Comparison of ENCODE assay signal across 8 cellular contexts in the genomic region with DNA sequence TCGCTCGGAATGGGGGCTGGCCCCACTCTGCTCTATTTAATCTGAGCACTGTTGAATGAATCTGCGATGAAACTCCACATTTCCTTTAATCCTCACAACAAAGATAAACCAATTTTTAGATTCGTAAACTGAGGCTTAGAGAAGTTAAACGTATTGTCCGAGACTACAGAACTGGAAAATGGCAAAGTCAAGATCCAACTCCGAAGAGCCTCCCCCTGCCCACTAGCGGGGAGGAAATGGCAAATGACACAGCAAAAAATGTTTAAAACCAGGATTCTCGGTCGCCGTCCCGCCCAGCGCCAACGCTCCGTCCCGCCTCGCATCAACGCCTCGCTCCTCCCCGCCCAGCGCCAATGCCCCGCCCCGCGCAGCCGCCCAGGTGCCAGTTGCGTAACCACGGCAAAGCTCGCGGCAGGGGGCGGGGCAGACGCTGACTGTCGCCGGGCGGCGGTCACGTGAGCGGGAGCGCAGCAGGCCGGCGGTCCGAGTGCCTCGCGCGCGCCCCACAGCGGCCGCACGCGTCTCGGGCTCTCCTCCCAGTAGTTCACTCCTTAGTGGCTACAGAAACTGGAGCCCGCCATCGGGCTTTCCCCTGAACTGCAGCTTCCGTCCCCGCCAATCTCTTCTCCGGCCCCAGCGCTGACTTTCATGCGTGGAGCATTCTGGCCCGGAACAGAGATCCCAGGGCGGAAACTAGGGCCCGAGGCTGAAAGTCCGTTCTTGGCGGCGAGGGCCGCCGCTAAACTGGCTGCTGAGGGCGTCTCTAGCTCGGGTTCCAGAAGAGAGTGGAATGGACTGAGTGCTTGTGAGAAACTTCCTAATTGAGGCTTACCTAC. TPM values are rescaled to one million over a fixed set of nuclear protein-coding genes. Genes with fewer than 3 reads are reported as not detected.
DNase-seq lines count a peak whose midpoint lies in the region; ATAC-seq and TF ChIP-seq lines count a peak whose summit lies in the region.

No MANE protein-coding gene starts in this region.

- H3K36me3 ChIP-seq in BJ (ENCODE audit: control insufficient read depth, insufficient read depth, low read length): peaks cover 1% of the 10 kb centered on the region; the same call in 1 of the 2 replicates

- TF ChIP-seq CTCF in BJ (IDR thresholded peaks at IDR 0.05; ENCODE audit: insufficient read depth, low read depth, low read length): peak; percentile 58

- peak overlapping the region; percentile 23 for H3K4me3 ChIP-seq in BJ (ENCODE audit: low read depth, low read length)

- TF ChIP-seq POLR2A in GM19193 (IDR thresholded peaks at IDR 0.05; ENCODE audit: extremely low read depth, insufficient read depth, insufficient read length): peak; percentile 87

- no peaks in the 10 kb centered on the region for H3K27me3 ChIP-seq in BJ (ENCODE audit: control insufficient read depth, insufficient read depth, low read length)

- CTCF ChIA-PET in BJ (lab: Yijun Ruan, JAX): interaction anchor here (0.6 to 2.4 kb wide), 31 partner anchors 9 to 561 kb away, joined by 3 to 42 read pairs (median 5); partner anchors contain the start of genes ENO2, LRRC23, RNU7-1 and SPSB2

- ATAC-seq in HG03432 (IDR thresholded peaks at IDR 0.05; ENCODE audit: unreplicated experiment): peak; percentile 93

- POLR2A ChIA-PET in BJ (lab: Charles Lee): interaction anchor here (0.7 to 1.4 kb wide), 5 partner anchors 18 to 190 kb away, joined by 3 to 7 read pairs (median 5); partner anchors contain the start of genes CDCA3, SPSB2 and USP5

- DNase-seq in BJ (ENCODE audit: low read depth): peak; percentile 74
- DNase-seq in NCI-H460 (ENCODE audit: extremely low read depth, low read depth): peak; percentile 93
- DNase-seq in activated CD4-positive, alpha-beta T cell treated with anti-CD3 and anti-CD28 coated beads for 1 hour: peak; percentile 98
- peak; percentile 96 for DNase-seq in cerebellum (ENCODE audit: low spot score)
- peak; percentile 98 for DNase-seq in kidney tubule cell (ENCODE audit: low spot score)
- DNase-seq in stimulated activated CD4-positive, alpha-beta T cell treated with anti-CD3 and anti-CD28 coated beads, Interleukin-1b, Interleukin-23, amount 100 ng/mL, for 1 hour (ENCODE audit: low read depth in 2 of 2): peak; percentile 96 to 98

RNA-seq across cellular contexts. Expression of gene LRRC23, which starts 13.6 kb away (rescaled TPM):
- 12.7 and 13.3 TPM in 2 replicates for polyA plus RNA-seq in BJ (2011; rRNA removed)
- polyA minus RNA-seq in BJ (2011; rRNA and poly(A)+ RNA removed): 4.8 and 5.2 TPM in 2 replicates
- total RNA-seq in NCI-H460 (2014; rRNA removed; shearing (Covaris generic)): 11.9 and 12.7 TPM in 2 replicates
- 10.7 and 14.0 TPM in 2 replicates for polyA plus RNA-seq in NCI-H460 (2014; cell fraction: nucleus; rRNA removed)
- 12.8 TPM for total RNA-seq in cerebellum

RNA-seq across cellular contexts. Expression of gene SPSB2, which starts 17.9 kb away (rescaled TPM):
- polyA plus RNA-seq in BJ (2011; rRNA removed): 5.0 and 7.3 TPM in 2 replicates
- polyA minus RNA-seq in BJ (2011; rRNA and poly(A)+ RNA removed): 2.6 and 3.0 TPM in 2 replicates
- 8.1 and 9.1 TPM in 2 replicates for total RNA-seq in NCI-H460 (2014; rRNA removed; shearing (Covaris generic))
- polyA plus RNA-seq in NCI-H460 (2014; cell fraction: nucleus; rRNA removed): 15.3 and 24.3 TPM in 2 replicates
- total RNA-seq in cerebellum: 3.1 TPM

RNA-seq across cellular contexts. Expression of gene ENO2, which starts 23.4 kb away (rescaled TPM):
- 27.9 and 29.7 TPM in 2 replicates for polyA plus RNA-seq in BJ (2011; rRNA removed)
- 16.1 and 19.4 TPM in 2 replicates for polyA minus RNA-seq in BJ (2011; rRNA and poly(A)+ RNA removed)
- total RNA-seq in NCI-H460 (2014; rRNA removed; shearing (Covaris generic)): 12.4 and 13.2 TPM in 2 replicates
- polyA plus RNA-seq in NCI-H460 (2014; cell fraction: nucleus; rRNA removed): 17.1 and 18.4 TPM in 2 replicates
- 95.4 TPM for total RNA-seq in cerebellum

RNA-seq across cellular contexts. Expression of gene TPI1, which starts 23.7 kb away (rescaled TPM):
- 2,446 and 2,656 TPM in 2 replicates for polyA plus RNA-seq in BJ (2011; rRNA removed)
- 955 and 1,949 TPM in 2 replicates for polyA minus RNA-seq in BJ (2011; rRNA and poly(A)+ RNA removed)
- 885 and 1,221 TPM in 2 replicates for total RNA-seq in NCI-H460 (2014; rRNA removed; shearing (Covaris generic))
- 1,065 and 1,085 TPM in 2 replicates for polyA plus RNA-seq in NCI-H460 (2014; cell fraction: nucleus; rRNA removed)
- 270 TPM for total RNA-seq in cerebellum

RNA-seq across cellular contexts. Expression of gene ATN1, which starts 36.8 kb away (rescaled TPM):
- 13.0 and 15.9 TPM in 2 replicates for polyA plus RNA-seq in BJ (2011; rRNA removed)
- 12.4 and 35.5 TPM in 2 replicates for polyA minus RNA-seq in BJ (2011; rRNA and poly(A)+ RNA removed)
- 6.6 and 10.5 TPM in 2 replicates for total RNA-seq in NCI-H460 (2014; rRNA removed; shearing (Covaris generic))
- 10.7 and 20.4 TPM in 2 replicates for polyA plus RNA-seq in NCI-H460 (2014; cell fraction: nucleus; rRNA removed)
- total RNA-seq in cerebellum: 16.2 TPM

Comparison
In these comparisons a context has a peak if more than half of its experiments do, and no peak if none do; other contexts are left out.
1. Peak in every context shown above with its lines: DNase-seq, ATAC-seq and H3K4me3 ChIP-seq.